1 cellular context compared by ENCODE assay signal in the genomic region with DNA sequence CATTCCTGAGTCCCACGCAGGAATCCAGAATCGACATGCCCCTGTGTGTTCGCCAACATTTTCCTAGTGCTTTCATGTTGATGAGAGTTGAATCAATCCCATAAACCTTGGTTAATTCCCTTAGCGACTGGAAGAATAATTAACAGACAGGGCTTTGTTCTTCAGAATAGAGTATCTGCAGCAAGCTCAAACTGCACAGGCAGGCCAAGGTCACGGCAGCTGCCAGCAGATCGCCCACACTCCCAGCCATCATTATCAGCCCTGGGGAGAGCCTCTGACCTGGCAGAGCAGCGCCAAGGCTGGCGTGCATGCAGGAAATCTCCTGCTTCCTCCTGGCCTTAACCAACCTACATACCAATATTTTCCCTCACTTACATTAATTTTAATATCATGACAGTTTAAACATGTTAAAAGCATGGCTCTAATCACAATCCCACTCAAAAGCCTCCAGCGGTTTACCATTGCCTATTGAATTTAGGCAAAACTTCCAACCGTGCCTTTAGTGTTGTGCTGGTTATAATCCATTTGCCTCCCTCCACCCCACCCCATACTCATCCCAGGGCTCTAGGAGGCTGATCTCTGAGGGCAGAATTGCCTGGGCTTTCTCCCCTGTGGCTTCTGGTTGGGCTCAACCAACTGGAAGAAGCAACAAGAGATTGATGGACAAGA.
TF ChIP-seq lines count a peak whose summit lies in the region.

No MANE protein-coding gene starts in this region.

TF ChIP-seq in HepG2, 621 proteins besides CTCF, POLR2A, EP300 and RAD21 (continued from another document and continues in another):
- TF ChIP-seq FLYWCH1 (CRISPR knock-in tag; IDR thresholded peaks at IDR 0.05): no peak
- no peak for TF ChIP-seq SRSF9 (IDR thresholded peaks at IDR 0.05; ENCODE audit: borderline replicate concordance, insufficient read depth, low read depth, low read length, poor library complexity, severe bottlenecking)
- TF ChIP-seq SOX13 (IDR thresholded peaks at IDR 0.05): no peak
- peak in 1 of 2 experiments; percentile 77; a peak in 2 of 4 replicates for TF ChIP-seq SOX13 (CRISPR knock-in tag; conservative IDR thresholded peaks at IDR 0.05 in 1 of 2, IDR thresholded peaks at IDR 0.05 in 1 of 2)
- no peak for TF ChIP-seq KLF12 (CRISPR knock-in tag; IDR thresholded peaks at IDR 0.05; ENCODE audit: borderline replicate concordance)
- TF ChIP-seq ZNF672 (CRISPR knock-in tag; IDR thresholded peaks at IDR 0.05): no peak
- no peak for TF ChIP-seq ZNF180 (CRISPR knock-in tag; IDR thresholded peaks at IDR 0.05; ENCODE audit: borderline replicate concordance, low read depth)
- no peak for TF ChIP-seq KAT2B (IDR thresholded peaks at IDR 0.05; ENCODE audit: borderline replicate concordance, low read depth, low read length)
- no peak for TF ChIP-seq BORCS8-MEF2B (CRISPR knock-in tag; IDR thresholded peaks at IDR 0.05)
- peak; percentile 49 for TF ChIP-seq ELF3 (CRISPR knock-in tag; IDR thresholded peaks at IDR 0.05)
- no peak for TF ChIP-seq HNF4G (IDR thresholded peaks at IDR 0.05; ENCODE audit: borderline replicate concordance, low read depth, low read length)
- no peak for TF ChIP-seq HNF4G (CRISPR knock-in tag; IDR thresholded peaks at IDR 0.05; ENCODE audit: borderline replicate concordance, low read depth)
- TF ChIP-seq, protein P1, sequence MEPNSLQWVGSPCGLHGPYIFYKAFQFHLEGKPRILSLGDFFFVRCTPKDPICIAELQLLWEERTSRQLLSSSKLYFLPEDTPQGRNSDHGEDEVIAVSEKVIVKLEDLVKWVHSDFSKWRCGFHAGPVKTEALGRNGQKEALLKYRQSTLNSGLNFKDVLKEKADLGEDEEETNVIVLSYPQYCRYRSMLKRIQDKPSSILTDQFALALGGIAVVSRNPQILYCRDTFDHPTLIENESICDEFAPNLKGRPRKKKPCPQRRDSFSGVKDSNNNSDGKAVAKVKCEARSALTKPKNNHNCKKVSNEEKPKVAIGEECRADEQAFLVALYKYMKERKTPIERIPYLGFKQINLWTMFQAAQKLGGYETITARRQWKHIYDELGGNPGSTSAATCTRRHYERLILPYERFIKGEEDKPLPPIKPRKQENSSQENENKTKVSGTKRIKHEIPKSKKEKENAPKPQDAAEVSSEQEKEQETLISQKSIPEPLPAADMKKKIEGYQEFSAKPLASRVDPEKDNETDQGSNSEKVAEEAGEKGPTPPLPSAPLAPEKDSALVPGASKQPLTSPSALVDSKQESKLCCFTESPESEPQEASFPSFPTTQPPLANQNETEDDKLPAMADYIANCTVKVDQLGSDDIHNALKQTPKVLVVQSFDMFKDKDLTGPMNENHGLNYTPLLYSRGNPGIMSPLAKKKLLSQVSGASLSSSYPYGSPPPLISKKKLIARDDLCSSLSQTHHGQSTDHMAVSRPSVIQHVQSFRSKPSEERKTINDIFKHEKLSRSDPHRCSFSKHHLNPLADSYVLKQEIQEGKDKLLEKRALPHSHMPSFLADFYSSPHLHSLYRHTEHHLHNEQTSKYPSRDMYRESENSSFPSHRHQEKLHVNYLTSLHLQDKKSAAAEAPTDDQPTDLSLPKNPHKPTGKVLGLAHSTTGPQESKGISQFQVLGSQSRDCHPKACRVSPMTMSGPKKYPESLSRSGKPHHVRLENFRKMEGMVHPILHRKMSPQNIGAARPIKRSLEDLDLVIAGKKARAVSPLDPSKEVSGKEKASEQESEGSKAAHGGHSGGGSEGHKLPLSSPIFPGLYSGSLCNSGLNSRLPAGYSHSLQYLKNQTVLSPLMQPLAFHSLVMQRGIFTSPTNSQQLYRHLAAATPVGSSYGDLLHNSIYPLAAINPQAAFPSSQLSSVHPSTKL (CRISPR knock-in tag; IDR thresholded peaks at IDR 0.05): peak; percentile 71
- TF ChIP-seq SRF (IDR thresholded peaks at IDR 0.05; ENCODE audit: low read depth, low read length): no peak
- 0 out of 2 replicates have a peak, but pooled peaks have one; percentile 19 for TF ChIP-seq ISL2 (CRISPR knock-in tag; IDR thresholded peaks at IDR 0.05)
- no peak for TF ChIP-seq YEATS4 (CRISPR knock-in tag; IDR thresholded peaks at IDR 0.05; ENCODE audit: borderline replicate concordance)
- TF ChIP-seq SAFB2 (CRISPR knock-in tag; IDR thresholded peaks at IDR 0.05; ENCODE audit: borderline replicate concordance, low read depth): no peak
- peak; percentile 62 for TF ChIP-seq HNF4A (CRISPR knock-in tag; IDR thresholded peaks at IDR 0.05)
- TF ChIP-seq ZNF556 (CRISPR knock-in tag; IDR thresholded peaks at IDR 0.05; ENCODE audit: borderline replicate concordance): no peak
- no peak for TF ChIP-seq PHB2 (IDR thresholded peaks at IDR 0.05; ENCODE audit: partially characterized antibody)
- no peak for TF ChIP-seq ZFAT (CRISPR knock-in tag; conservative IDR thresholded peaks at IDR 0.05)
- 0 out of 2 replicates have a peak, but pooled peaks have one; percentile 35 for TF ChIP-seq ZNF788 (CRISPR knock-in tag; IDR thresholded peaks at IDR 0.05; ENCODE audit: borderline replicate concordance)
- TF ChIP-seq, protein P2, sequence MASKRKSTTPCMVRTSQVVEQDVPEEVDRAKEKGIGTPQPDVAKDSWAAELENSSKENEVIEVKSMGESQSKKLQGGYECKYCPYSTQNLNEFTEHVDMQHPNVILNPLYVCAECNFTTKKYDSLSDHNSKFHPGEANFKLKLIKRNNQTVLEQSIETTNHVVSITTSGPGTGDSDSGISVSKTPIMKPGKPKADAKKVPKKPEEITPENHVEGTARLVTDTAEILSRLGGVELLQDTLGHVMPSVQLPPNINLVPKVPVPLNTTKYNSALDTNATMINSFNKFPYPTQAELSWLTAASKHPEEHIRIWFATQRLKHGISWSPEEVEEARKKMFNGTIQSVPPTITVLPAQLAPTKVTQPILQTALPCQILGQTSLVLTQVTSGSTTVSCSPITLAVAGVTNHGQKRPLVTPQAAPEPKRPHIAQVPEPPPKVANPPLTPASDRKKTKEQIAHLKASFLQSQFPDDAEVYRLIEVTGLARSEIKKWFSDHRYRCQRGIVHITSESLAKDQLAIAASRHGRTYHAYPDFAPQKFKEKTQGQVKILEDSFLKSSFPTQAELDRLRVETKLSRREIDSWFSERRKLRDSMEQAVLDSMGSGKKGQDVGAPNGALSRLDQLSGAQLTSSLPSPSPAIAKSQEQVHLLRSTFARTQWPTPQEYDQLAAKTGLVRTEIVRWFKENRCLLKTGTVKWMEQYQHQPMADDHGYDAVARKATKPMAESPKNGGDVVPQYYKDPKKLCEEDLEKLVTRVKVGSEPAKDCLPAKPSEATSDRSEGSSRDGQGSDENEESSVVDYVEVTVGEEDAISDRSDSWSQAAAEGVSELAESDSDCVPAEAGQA (IDR thresholded peaks at IDR 0.05; ENCODE audit: low read depth): no peak
- TF ChIP-seq, protein P2 (CRISPR knock-in tag; IDR thresholded peaks at IDR 0.05; ENCODE audit: borderline replicate concordance): no peak
- TF ChIP-seq NR2F6 (IDR thresholded peaks at IDR 0.05): no peak; the same call in 1 of the 2 replicates
- peak; percentile 37; the same call in 1 of the 2 replicates for TF ChIP-seq NR2F6 (CRISPR knock-in tag; IDR thresholded peaks at IDR 0.05)
- 0 out of 2 replicates have a peak, but pooled peaks have one; percentile 21 for TF ChIP-seq ZNF12 (CRISPR knock-in tag; IDR thresholded peaks at IDR 0.05)
- no peak for TF ChIP-seq ZFP82 (CRISPR knock-in tag; IDR thresholded peaks at IDR 0.05; ENCODE audit: borderline replicate concordance)
- TF ChIP-seq ZBTB7A (CRISPR knock-in tag; IDR thresholded peaks at IDR 0.05): no peak
- TF ChIP-seq, protein P3, sequence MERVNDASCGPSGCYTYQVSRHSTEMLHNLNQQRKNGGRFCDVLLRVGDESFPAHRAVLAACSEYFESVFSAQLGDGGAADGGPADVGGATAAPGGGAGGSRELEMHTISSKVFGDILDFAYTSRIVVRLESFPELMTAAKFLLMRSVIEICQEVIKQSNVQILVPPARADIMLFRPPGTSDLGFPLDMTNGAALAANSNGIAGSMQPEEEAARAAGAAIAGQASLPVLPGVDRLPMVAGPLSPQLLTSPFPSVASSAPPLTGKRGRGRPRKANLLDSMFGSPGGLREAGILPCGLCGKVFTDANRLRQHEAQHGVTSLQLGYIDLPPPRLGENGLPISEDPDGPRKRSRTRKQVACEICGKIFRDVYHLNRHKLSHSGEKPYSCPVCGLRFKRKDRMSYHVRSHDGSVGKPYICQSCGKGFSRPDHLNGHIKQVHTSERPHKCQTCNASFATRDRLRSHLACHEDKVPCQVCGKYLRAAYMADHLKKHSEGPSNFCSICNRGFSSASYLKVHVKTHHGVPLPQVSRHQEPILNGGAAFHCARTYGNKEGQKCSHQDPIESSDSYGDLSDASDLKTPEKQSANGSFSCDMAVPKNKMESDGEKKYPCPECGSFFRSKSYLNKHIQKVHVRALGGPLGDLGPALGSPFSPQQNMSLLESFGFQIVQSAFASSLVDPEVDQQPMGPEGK (CRISPR knock-in tag; IDR thresholded peaks at IDR 0.05): no peak
- TF ChIP-seq ARNT (IDR thresholded peaks at IDR 0.05): no peak
- TF ChIP-seq DMTF1 (CRISPR knock-in tag; IDR thresholded peaks at IDR 0.05): no peak
- TF ChIP-seq KLF15 (CRISPR knock-in tag; IDR thresholded peaks at IDR 0.05; ENCODE audit: borderline replicate concordance): no peak
- TF ChIP-seq TCF7 (IDR thresholded peaks at IDR 0.05; ENCODE audit: low read depth): 0 out of 2 replicates have a peak, but pooled peaks have one; percentile 20
- no peak for TF ChIP-seq ZNF468 (CRISPR knock-in tag; IDR thresholded peaks at IDR 0.05)
- no peak for TF ChIP-seq NAIF1 (CRISPR knock-in tag; IDR thresholded peaks at IDR 0.05; ENCODE audit: borderline replicate concordance)
- TF ChIP-seq DDIT3 (CRISPR knock-in tag; IDR thresholded peaks at IDR 0.05): no peak
- no peak for TF ChIP-seq GFI1 (CRISPR knock-in tag; IDR thresholded peaks at IDR 0.05; ENCODE audit: borderline replicate concordance)
- TF ChIP-seq, protein P4, sequence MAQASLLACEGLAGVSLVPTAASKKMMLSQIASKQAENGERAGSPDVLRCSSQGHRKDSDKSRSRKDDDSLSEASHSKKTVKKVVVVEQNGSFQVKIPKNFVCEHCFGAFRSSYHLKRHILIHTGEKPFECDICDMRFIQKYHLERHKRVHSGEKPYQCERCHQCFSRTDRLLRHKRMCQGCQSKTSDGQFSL (CRISPR knock-in tag; IDR thresholded peaks at IDR 0.05): no peak
- no peak for TF ChIP-seq SP140L (CRISPR knock-in tag; IDR thresholded peaks at IDR 0.05; ENCODE audit: borderline replicate concordance)
- TF ChIP-seq, protein P5, sequence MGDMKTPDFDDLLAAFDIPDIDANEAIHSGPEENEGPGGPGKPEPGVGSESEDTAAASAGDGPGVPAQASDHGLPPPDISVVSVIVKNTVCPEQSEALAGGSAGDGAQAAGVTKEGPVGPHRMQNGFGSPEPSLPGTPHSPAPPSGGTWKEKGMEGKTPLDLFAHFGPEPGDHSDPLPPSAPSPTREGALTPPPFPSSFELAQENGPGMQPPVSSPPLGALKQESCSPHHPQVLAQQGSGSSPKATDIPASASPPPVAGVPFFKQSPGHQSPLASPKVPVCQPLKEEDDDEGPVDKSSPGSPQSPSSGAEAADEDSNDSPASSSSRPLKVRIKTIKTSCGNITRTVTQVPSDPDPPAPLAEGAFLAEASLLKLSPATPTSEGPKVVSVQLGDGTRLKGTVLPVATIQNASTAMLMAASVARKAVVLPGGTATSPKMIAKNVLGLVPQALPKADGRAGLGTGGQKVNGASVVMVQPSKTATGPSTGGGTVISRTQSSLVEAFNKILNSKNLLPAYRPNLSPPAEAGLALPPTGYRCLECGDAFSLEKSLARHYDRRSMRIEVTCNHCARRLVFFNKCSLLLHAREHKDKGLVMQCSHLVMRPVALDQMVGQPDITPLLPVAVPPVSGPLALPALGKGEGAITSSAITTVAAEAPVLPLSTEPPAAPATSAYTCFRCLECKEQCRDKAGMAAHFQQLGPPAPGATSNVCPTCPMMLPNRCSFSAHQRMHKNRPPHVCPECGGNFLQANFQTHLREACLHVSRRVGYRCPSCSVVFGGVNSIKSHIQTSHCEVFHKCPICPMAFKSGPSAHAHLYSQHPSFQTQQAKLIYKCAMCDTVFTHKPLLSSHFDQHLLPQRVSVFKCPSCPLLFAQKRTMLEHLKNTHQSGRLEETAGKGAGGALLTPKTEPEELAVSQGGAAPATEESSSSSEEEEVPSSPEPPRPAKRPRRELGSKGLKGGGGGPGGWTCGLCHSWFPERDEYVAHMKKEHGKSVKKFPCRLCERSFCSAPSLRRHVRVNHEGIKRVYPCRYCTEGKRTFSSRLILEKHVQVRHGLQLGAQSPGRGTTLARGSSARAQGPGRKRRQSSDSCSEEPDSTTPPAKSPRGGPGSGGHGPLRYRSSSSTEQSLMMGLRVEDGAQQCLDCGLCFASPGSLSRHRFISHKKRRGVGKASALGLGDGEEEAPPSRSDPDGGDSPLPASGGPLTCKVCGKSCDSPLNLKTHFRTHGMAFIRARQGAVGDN (CRISPR knock-in tag; IDR thresholded peaks at IDR 0.05): peak; percentile 42; the same call in 1 of the 2 replicates
- TF ChIP-seq MYNN (CRISPR knock-in tag; IDR thresholded peaks at IDR 0.05; ENCODE audit: low read depth): no peak
- no peak for TF ChIP-seq ZNF737 (CRISPR knock-in tag; IDR thresholded peaks at IDR 0.05; ENCODE audit: borderline replicate concordance)
